In the genomic region with DNA sequence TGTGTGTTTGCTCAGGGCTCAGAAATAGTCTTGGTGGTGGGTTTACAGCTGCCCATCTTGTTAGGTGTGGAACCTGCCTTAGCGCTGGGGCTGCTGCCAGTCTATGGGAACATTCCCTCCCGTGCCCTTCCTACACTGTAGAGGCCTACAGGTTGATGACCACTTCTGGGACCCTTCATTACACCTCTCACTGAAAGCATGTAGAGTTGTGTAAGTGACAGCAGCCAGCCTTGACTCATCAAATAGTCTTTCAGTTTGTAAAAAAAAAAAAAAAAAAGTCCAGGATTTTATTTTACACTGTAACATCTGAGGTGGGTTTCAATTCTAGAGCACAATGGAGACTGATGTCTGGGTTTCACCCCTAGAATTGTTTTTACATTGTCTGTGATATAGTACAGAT, we compare ENCODE assay signal across 19 cellular contexts.
DNase-seq lines count a peak whose midpoint lies in the region; ATAC-seq and TF ChIP-seq lines count a peak whose summit lies in the region.
"Had no signal": no experiment of that assay in that cellular context is flagged by ENCODE, and none has a peak within 500 bp of the region (broad histone marks: within the 10 kb centered on the region; RNA-seq: fewer than 3 reads in every experiment).

No MANE protein-coding gene starts in this region.

- H3K9me3 ChIP-seq in PC-3 (ENCODE audit: low read length), result no peaks in the 10 kb centered on the region
- no peaks in the 10 kb centered on the region for H3K9me3 ChIP-seq in mucosa of descending colon
- no peaks in the 10 kb centered on the region for H3K9me3 ChIP-seq in MM.1S (replicated peaks; ENCODE audit: insufficient read depth, low read length)
- peaks cover 7% of the 10 kb centered on the region for H3K9me3 ChIP-seq in SJCRH30 (replicated peaks)
- H3K9me3 ChIP-seq: Caco-2, Peyer's patch had no signal

- peaks cover 8% of the 10 kb centered on the region for H3K36me3 ChIP-seq in PC-3 (ENCODE audit: low read depth, low read length)
- no peaks in the 10 kb centered on the region for H3K36me3 ChIP-seq in mucosa of descending colon (ENCODE audit: low read depth)
- no peaks in the 10 kb centered on the region; the same call in 1 of the 2 replicates for H3K36me3 ChIP-seq in MM.1S (replicated peaks; ENCODE audit: insufficient read depth, low read length)
- H3K36me3 ChIP-seq in SJCRH30, result no peaks in the 10 kb centered on the region; the same call in 1 of the 2 replicates
- H3K36me3 ChIP-seq: Peyer's patch had no signal

- no peak for DNase-seq in Calu3
- DNase-seq in PC-3, result no peak
- DNase-seq in chondrocyte (ENCODE audit: low spot score), result no peak
- no peak for DNase-seq in mucosa of descending colon
- no peak for DNase-seq in MM.1S
- DNase-seq in SJCRH30, result no peak
- DNase-seq: Caco-2, GOT3, HFFc6, Karpas-422, NCI-H1105 treated with DMSO at 0.1 percent for 48 hours, NCI-H187 treated with DMSO at 0.1 percent for 48 hours, NCI-H2171, NCI-H446 treated with DMSO at 0.1 percent for 48 hours, NCI-H748 treated with DMSO at 0.1 percent for 48 hours, Peyer's patch, SIG-M5 had no signal

- no peak overlapping the region for H3K4me3 Mint-ChIP-seq in Calu3 (ENCODE audit: low read depth, unreplicated experiment)
- no peak overlapping the region for H3K4me3 Mint-ChIP-seq in chondrocyte (ENCODE audit: unreplicated experiment)
- H3K4me3 Mint-ChIP-seq: HFFc6 had no signal

- intact Hi-C loops in Calu3 (cut with micrococcal nuclease; ENCODE audit: unreplicated experiment) (loop anchor here (10.0 kb wide), 1 partner anchor 48 kb away; no protein-coding TSS in a partner anchor), PC-3 (cut with micrococcal nuclease) (loop anchor here (5.0 kb wide), 1 partner anchor 46 kb away; no protein-coding TSS in a partner anchor), mucosa of descending colon (cut with DNase I, micrococcal nuclease) (no loop called here)

- CTCF ChIA-PET in Calu3 (lab: Charles Lee), result no interaction called here
- CTCF ChIA-PET in PC-3 (lab: Charles Lee), result no interaction called here

- H2AFZ ChIP-seq in PC-3 (ENCODE audit: low read length) (no peak overlapping the region), MM.1S (ENCODE audit: low read length) (no peak overlapping the region)

- H3K4me3 ChIP-seq in PC-3 (ENCODE audit: low read length), result no peak overlapping the region
- H3K4me3 ChIP-seq in mucosa of descending colon, result no peak overlapping the region
- H3K4me3 ChIP-seq in MM.1S (ENCODE audit: low read length), result no peak overlapping the region
- no peak overlapping the region for H3K4me3 ChIP-seq in SJCRH30
- H3K4me3 ChIP-seq: Peyer's patch had no signal

- no peaks in the 10 kb centered on the region for H3K27me3 Mint-ChIP-seq in Calu3 (ENCODE audit: unreplicated experiment)
- H3K27me3 Mint-ChIP-seq in chondrocyte (ENCODE audit: low read depth), result no peaks in the 10 kb centered on the region

- no peak for ATAC-seq in PC-3
- ATAC-seq in mucosa of descending colon, result peak; percentile 13
- no peak for ATAC-seq in activated CD4-positive, CD25-positive, alpha-beta regulatory T cell treated with anti-CD3 and anti-CD28 coated beads, Interleukin-2, amount 50 U/mL, for 24 hours
- ATAC-seq in HG03439 (IDR thresholded peaks at IDR 0.05; ENCODE audit: unreplicated experiment), result no peak

- peaks cover 45% of the 10 kb centered on the region for H3K4me1 ChIP-seq in PC-3 (ENCODE audit: insufficient read depth, low read length)
- peaks cover 20% of the 10 kb centered on the region for H3K4me1 ChIP-seq in mucosa of descending colon (ENCODE audit: low read depth)
- no peaks in the 10 kb centered on the region for H3K4me1 ChIP-seq in MM.1S (ENCODE audit: low read length)
- no peaks in the 10 kb centered on the region; the same call in 1 of the 2 replicates for H3K4me1 ChIP-seq in SJCRH30

- TF ChIP-seq CTCF in Calu3 (IDR thresholded peaks at IDR 0.05; ENCODE audit: unreplicated experiment) (no peak), PC-3 (conservative IDR thresholded peaks at IDR 0.05; ENCODE audit: low read depth, low read length) (no peak), chondrocyte (IDR thresholded peaks at IDR 0.05) (no peak), mucosa of descending colon (IDR thresholded peaks at IDR 0.05) (no peak), MM.1S (IDR thresholded peaks at IDR 0.05; ENCODE audit: low read length) (no peak)

- H3K4me1 Mint-ChIP-seq in Calu3 (ENCODE audit: low read depth, unreplicated experiment), result peaks cover 38% of the 10 kb centered on the region
- peaks cover 85% of the 10 kb centered on the region for H3K4me1 Mint-ChIP-seq in chondrocyte (ENCODE audit: low read depth)

- H3K27ac Mint-ChIP-seq in Calu3 (ENCODE audit: unreplicated experiment) (peak overlapping the region; percentile 10), chondrocyte (ENCODE audit: unreplicated experiment) (peak overlapping the region; percentile 86)
- H3K27ac Mint-ChIP-seq: HFFc6 had no signal

- POLR2A ChIA-PET in PC-3 (lab: Charles Lee; ENCODE audit: unreplicated experiment), result no interaction called here

- H3K36me3 Mint-ChIP-seq in Calu3 (ENCODE audit: insufficient read depth, unreplicated experiment), result peaks cover 9% of the 10 kb centered on the region
- H3K36me3 Mint-ChIP-seq in chondrocyte (ENCODE audit: low read depth), result peaks cover 4% of the 10 kb centered on the region

- H3K27ac ChIP-seq in PC-3 (ENCODE audit: low read length), result no peak overlapping the region
- no peak overlapping the region for H3K27ac ChIP-seq in MM.1S (ENCODE audit: low read length)
- no peak overlapping the region for H3K27ac ChIP-seq in SJCRH30
- H3K27ac ChIP-seq: Peyer's patch had no signal

- H3K9me3 Mint-ChIP-seq in Calu3 (ENCODE audit: low read depth, unreplicated experiment) (no peaks in the 10 kb centered on the region), chondrocyte (ENCODE audit: low read depth) (peaks cover 6% of the 10 kb centered on the region)

- H3K9ac ChIP-seq in PC-3 (ENCODE audit: low read length) (no peak overlapping the region), MM.1S (ENCODE audit: low read length) (no peak overlapping the region)

- peak overlapping the region; percentile 42 for H3K4me2 ChIP-seq in PC-3 (ENCODE audit: low read length)
- no peak overlapping the region for H3K4me2 ChIP-seq in MM.1S (ENCODE audit: low read depth, low read length)

- H3K9me2 ChIP-seq in PC-3 (replicated peaks; ENCODE audit: low read length), result no peaks in the 10 kb centered on the region
- no peaks in the 10 kb centered on the region for H3K9me2 ChIP-seq in MM.1S (replicated peaks; ENCODE audit: insufficient read depth, low read length)

- H3K79me2 ChIP-seq in PC-3 (ENCODE audit: low read length), result peaks cover 53% of the 10 kb centered on the region
- H3K79me2 ChIP-seq in MM.1S (ENCODE audit: low read length), result peaks cover 14% of the 10 kb centered on the region; the same call in 1 of the 2 replicates

- BruUV-seq in Calu3 (replicated peaks; lab: Mats Ljungman, UMichigan) (no TSS peak), PC-3 (replicated peaks; lab: Mats Ljungman, UMichigan) (no TSS peak)

- H3K27me3 ChIP-seq in PC-3 (ENCODE audit: low read length) (no peaks in the 10 kb centered on the region), MM.1S (replicated peaks; ENCODE audit: insufficient read depth, low read length) (no peaks in the 10 kb centered on the region), SJCRH30 (no peaks in the 10 kb centered on the region)
- H3K27me3 ChIP-seq: Peyer's patch had no signal

- peaks cover 6% of the 10 kb centered on the region for H3F3A ChIP-seq in PC-3 (ENCODE audit: low read length, unreplicated experiment)
- H3F3A ChIP-seq in MM.1S (ENCODE audit: insufficient read depth, low read length), result no peaks in the 10 kb centered on the region

- peaks cover 44% of the 10 kb centered on the region for H4K20me1 ChIP-seq in PC-3 (ENCODE audit: low read length)
- no peaks in the 10 kb centered on the region for H4K20me1 ChIP-seq in MM.1S (ENCODE audit: insufficient read depth, low read length)

Comparison
In these comparisons a context has a peak if more than half of its experiments do, and no peak if none do; other contexts are left out.
1. intact Hi-C loops: an anchor here in Calu3 (10.0 kb wide) and PC-3 (5.0 kb wide); none called in mucosa of descending colon.